12 cellular contexts compared by ENCODE assay signal in genomic region chr3:23776352-23776891, GRCh38.
DNase-seq lines count a peak whose midpoint lies in the region; TF ChIP-seq lines count a peak whose summit lies in the region.
"Had no signal": no experiment of that assay in that cellular context is flagged by ENCODE, and none has a peak within 500 bp of the region (broad histone marks: within the 10 kb centered on the region; RNA-seq: fewer than 3 reads in every experiment).

No MANE protein-coding gene starts in this region.

- no peak overlapping the region for H3K27ac ChIP-seq in RWPE1

- in situ Hi-C loops in astrocyte of the cerebellum (cut with HindIII; ENCODE audit: low sequenced_read_pairs): no loop called here

- TF ChIP-seq CTCF in astrocyte of the cerebellum (IDR thresholded peaks at IDR 0.05; ENCODE audit: low read depth, low read length, missing control alignments): no peak
- no peak for TF ChIP-seq CTCF in RWPE1 (conservative IDR thresholded peaks at IDR 0.05; ENCODE audit: low read depth)
- no peak for TF ChIP-seq CTCF in GM10248 (IDR thresholded peaks at IDR 0.05; ENCODE audit: control extremely low read depth, extremely low read depth, low read depth, missing control alignments)

- CTCF ChIA-PET in RWPE1 (lab: Yijun Ruan, JAX) (no interaction called here), GM10248 (lab: Yijun Ruan, JAX) (interaction anchor here (1.2 to 1.4 kb wide), 2 partner anchors 51 to 59 kb away, joined by 3 to 4 read pairs; no protein-coding TSS in a partner anchor)

- DNase-seq in C1 segment of cervical spinal cord (lab: John Stamatoyannopoulos, UW): peak in 11 of 14 donors; percentile 11 to 86 (median 37)
- DNase-seq in astrocyte of the cerebellum (ENCODE audit: low read depth): peak; percentile 57
- peak; percentile 60 for DNase-seq in globus pallidus (ENCODE audit: low spot score)
- DNase-seq in putamen (ENCODE audit: low spot score): peak; percentile 14
- no peak for DNase-seq in RWPE1 (ENCODE audit: low spot score)
- no peak for DNase-seq in NOMO-1 treated with DMSO at 0.1 percent for 48 hours (lab: John Stamatoyannopoulos, UW; ENCODE audit: unreplicated experiment)
- DNase-seq in GM10248 (ENCODE audit: extremely low spot score): no peak
- no peak for DNase-seq in erythroblast (lab: John Stamatoyannopoulos, UW)
- DNase-seq: activated CD8-positive, alpha-beta T cell treated with anti-CD3 and anti-CD28 coated beads, Interleukin-2, amount 10 ng/mL, durations not matched to agents 7 days and 5 days; DMS53; MV-4-11; RPMI8226 had no signal

- no peak for TF ChIP-seq POLR2A in erythroblast (IDR thresholded peaks at IDR 0.05; ENCODE audit: low read length)

- POLR2A ChIA-PET in RWPE1 (lab: Yijun Ruan, JAX; ENCODE audit: low non-redundant PET) (no interaction called here), GM10248 (lab: Yijun Ruan, JAX) (no interaction called here)

- H3K4me3 ChIP-seq in astrocyte of the cerebellum (ENCODE audit: low read depth, low read length): no peak overlapping the region

Comparison
In these comparisons a context has a peak if more than half of its experiments do, and no peak if none do; other contexts are left out.
1. DNase-seq: peak in C1 segment of cervical spinal cord (11 of 14), astrocyte of the cerebellum (single experiment), globus pallidus (single experiment) and putamen (single experiment); none in RWPE1 (single experiment), NOMO-1 treated with DMSO at 0.1 percent for 48 hours (single experiment), GM10248 (single experiment) and erythroblast (0 of 2).